Comparison of ENCODE assay signal across 19 cellular contexts in the genomic region with DNA sequence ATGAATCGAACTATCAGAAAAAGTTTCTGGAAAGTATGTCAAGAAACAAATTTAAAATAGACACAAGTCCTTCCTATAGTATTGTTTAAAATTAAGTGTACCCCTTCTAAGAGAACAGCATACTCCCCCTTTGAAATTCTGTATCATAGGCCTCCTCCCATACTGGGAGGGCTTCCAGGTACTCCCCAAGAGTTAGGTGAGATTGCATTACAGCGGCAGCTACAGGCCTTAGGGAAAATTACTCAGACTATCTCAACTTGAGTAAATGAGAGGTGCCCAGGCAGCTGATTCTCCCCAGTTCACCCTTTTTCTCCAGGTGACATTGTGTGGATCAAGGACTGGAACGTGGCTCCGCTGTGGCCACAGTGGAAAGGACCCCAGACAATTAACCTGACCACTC. TPM values are rescaled to one million over a fixed set of nuclear protein-coding genes. Genes with fewer than 3 reads are reported as not detected.
"Had no signal": no experiment of that assay in that cellular context is flagged by ENCODE, and none has a peak within 500 bp of the region (broad histone marks: within the 10 kb centered on the region; RNA-seq: fewer than 3 reads in every experiment).

No MANE protein-coding gene starts in this region.

RNA-seq across cellular contexts. Expression of a gene that starts 5.2 kb away (rescaled TPM):
- total RNA-seq: activated naive CD4-positive, alpha-beta T cell treated with anti-CD3 and anti-CD28 coated beads for 36 hours; activated naive CD4-positive, alpha-beta T cell treated with anti-CD3 and anti-CD28 coated beads, Interleukin-2, amount 50 U/mL, for 72 hours; activated naive CD8-positive, alpha-beta T cell treated with anti-CD3 and anti-CD28 coated beads for 36 hours; activated naive CD8-positive, alpha-beta T cell treated with anti-CD3 and anti-CD28 coated beads, Interleukin-2, amount 10 ng/mL, durations not matched to agents 7 days and 5 days; activated T-cell treated with anti-CD3 and anti-CD28 coated beads, Interleukin-2, amount 50 U/mL, for 4 hours; activated T-cell treated with anti-CD3 and anti-CD28 coated beads, Interleukin-2, amount 50 U/mL, for 72 hours; activated T-helper 1 cell treated with anti-CD3 and anti-CD28 coated beads, Interleukin-12 subunit alpha, Interleukin-12 subunit beta, Interleukin-2, Interleukin-4 antibody, amounts not matched to agents 30 ng/mL and 10 ng/mL and 1 ng/mL, durations not matched to agents 14 hours and 24 hours and 36 hours; activated T-helper 17 cell treated with anti-CD3 and anti-CD28 coated beads, Interleukin-2, amount 50 U/mL, for 72 hours; activated T-helper 2 cell treated with anti-CD3 and anti-CD28 coated beads, Interferon-gamma antibody, Interleukin-2, Interleukin-4, amounts not matched to agents 10 μg/mL and 5 μg/mL and 100 μg/mL, durations not matched to agents 14 hours and 24 hours and 36 hours; adrenal gland; aorta; ascending aorta; astrocyte; body of pancreas; breast epithelium; bronchial epithelial cell; cardiac muscle cell; cardiac septum; cerebellum had no signal

RNA-seq across cellular contexts. Expression of a gene that starts 45.7 kb away (rescaled TPM):
- total RNA-seq: activated naive CD4-positive, alpha-beta T cell treated with anti-CD3 and anti-CD28 coated beads for 36 hours; activated naive CD4-positive, alpha-beta T cell treated with anti-CD3 and anti-CD28 coated beads, Interleukin-2, amount 50 U/mL, for 72 hours; activated naive CD8-positive, alpha-beta T cell treated with anti-CD3 and anti-CD28 coated beads for 36 hours; activated naive CD8-positive, alpha-beta T cell treated with anti-CD3 and anti-CD28 coated beads, Interleukin-2, amount 10 ng/mL, durations not matched to agents 7 days and 5 days; activated T-cell treated with anti-CD3 and anti-CD28 coated beads, Interleukin-2, amount 50 U/mL, for 4 hours; activated T-cell treated with anti-CD3 and anti-CD28 coated beads, Interleukin-2, amount 50 U/mL, for 72 hours; activated T-helper 1 cell treated with anti-CD3 and anti-CD28 coated beads, Interleukin-12 subunit alpha, Interleukin-12 subunit beta, Interleukin-2, Interleukin-4 antibody, amounts not matched to agents 30 ng/mL and 10 ng/mL and 1 ng/mL, durations not matched to agents 14 hours and 24 hours and 36 hours; activated T-helper 17 cell treated with anti-CD3 and anti-CD28 coated beads, Interleukin-2, amount 50 U/mL, for 72 hours; activated T-helper 2 cell treated with anti-CD3 and anti-CD28 coated beads, Interferon-gamma antibody, Interleukin-2, Interleukin-4, amounts not matched to agents 10 μg/mL and 5 μg/mL and 100 μg/mL, durations not matched to agents 14 hours and 24 hours and 36 hours; adrenal gland; aorta; ascending aorta; astrocyte; body of pancreas; breast epithelium; cardiac muscle cell; cardiac septum; cerebellum had no signal

RNA-seq across cellular contexts. Expression of a gene that starts 48.4 kb away (rescaled TPM):
- total RNA-seq: activated naive CD4-positive, alpha-beta T cell treated with anti-CD3 and anti-CD28 coated beads for 36 hours; activated naive CD4-positive, alpha-beta T cell treated with anti-CD3 and anti-CD28 coated beads, Interleukin-2, amount 50 U/mL, for 72 hours; activated naive CD8-positive, alpha-beta T cell treated with anti-CD3 and anti-CD28 coated beads for 36 hours; activated naive CD8-positive, alpha-beta T cell treated with anti-CD3 and anti-CD28 coated beads, Interleukin-2, amount 10 ng/mL, durations not matched to agents 7 days and 5 days; activated T-cell treated with anti-CD3 and anti-CD28 coated beads, Interleukin-2, amount 50 U/mL, for 4 hours; activated T-cell treated with anti-CD3 and anti-CD28 coated beads, Interleukin-2, amount 50 U/mL, for 72 hours; activated T-helper 1 cell treated with anti-CD3 and anti-CD28 coated beads, Interleukin-12 subunit alpha, Interleukin-12 subunit beta, Interleukin-2, Interleukin-4 antibody, amounts not matched to agents 30 ng/mL and 10 ng/mL and 1 ng/mL, durations not matched to agents 14 hours and 24 hours and 36 hours; activated T-helper 17 cell treated with anti-CD3 and anti-CD28 coated beads, Interleukin-2, amount 50 U/mL, for 72 hours; activated T-helper 2 cell treated with anti-CD3 and anti-CD28 coated beads, Interferon-gamma antibody, Interleukin-2, Interleukin-4, amounts not matched to agents 10 μg/mL and 5 μg/mL and 100 μg/mL, durations not matched to agents 14 hours and 24 hours and 36 hours; adrenal gland; aorta; ascending aorta; astrocyte; breast epithelium; cardiac septum; cerebellum had no signal
